Comparison of ENCODE assay signal across 24 cellular contexts in the genomic region with DNA sequence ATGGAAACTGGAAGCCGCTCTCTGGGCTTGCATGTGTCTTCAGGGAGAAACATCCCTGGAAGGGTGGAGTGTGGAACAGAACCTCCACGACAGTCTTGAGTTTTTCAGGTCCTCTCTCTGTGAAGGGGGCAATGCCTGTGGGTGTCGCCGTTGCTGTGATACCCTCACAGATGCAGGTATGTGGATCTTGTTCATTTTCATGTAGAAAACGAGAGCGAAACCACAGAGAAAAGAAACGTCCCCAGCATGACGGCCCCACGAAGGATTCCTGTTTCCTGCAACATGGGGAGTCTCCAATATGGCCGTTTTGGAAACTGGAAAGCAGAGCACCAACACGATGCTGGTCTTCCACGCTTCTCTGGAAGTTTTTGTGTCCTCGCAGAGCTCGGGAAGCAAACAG.
"Had no signal": no experiment of that assay in that cellular context is flagged by ENCODE, and none has a peak within 500 bp of the region (broad histone marks: within the 10 kb centered on the region; RNA-seq: fewer than 3 reads in every experiment).

No MANE protein-coding gene starts in this region.

- H3K27ac ChIP-seq: colonic mucosa, epithelial cell of prostate, foreskin keratinocyte, gastroesophageal sphincter, heart left ventricle, hepatocyte, left lung, lower lobe of right lung had no signal

- H3K36me3 ChIP-seq: colonic mucosa, gastroesophageal sphincter, heart left ventricle, left lung, lower lobe of right lung had no signal

- H3K79me2 ChIP-seq: hepatocyte had no signal

- H3K9me3 ChIP-seq: colonic mucosa, gastroesophageal sphincter, heart left ventricle, lower lobe of right lung had no signal

- H3K4me1 ChIP-seq: colonic mucosa, foreskin keratinocyte, gastroesophageal sphincter, heart left ventricle, left lung, lower lobe of right lung had no signal

- H3K4me2 ChIP-seq: hepatocyte had no signal

- ATAC-seq: effector memory CD8-positive, alpha-beta T cell; esophagus mucosa; foreskin keratinocyte; gastroesophageal sphincter; heart left ventricle; left lung; left ventricle myocardium superior; lower lobe of right lung had no signal

- H3K27me3 ChIP-seq: colonic mucosa, foreskin keratinocyte, heart left ventricle, hepatocyte, left lung had no signal

- H3K4me3 ChIP-seq: colonic mucosa, gastroesophageal sphincter, heart left ventricle, hepatocyte, left lung, lower lobe of right lung had no signal

- DNase-seq: colonic mucosa; cortex of kidney; effector CD8-positive, alpha-beta T cell; effector memory CD8-positive, alpha-beta T cell; endodermal cell; erythroblast; foreskin keratinocyte; heart left ventricle; hypothalamus; immature natural killer cell; islet precursor cell; kidney; kidney glomerular epithelial cell; left lung; left ventricle myocardium superior; lower lobe of right lung; mesendoderm; midbrain had no signal

- FAIRE-seq: endometrium, frontal cortex, kidney had no signal

- H2AFZ ChIP-seq: hepatocyte had no signal
